Comparison of ENCODE assay signal across 17 cellular contexts in genomic region chr7:132117636-132118035, GRCh38.
DNase-seq lines count a peak whose midpoint lies in the region; ATAC-seq and TF ChIP-seq lines count a peak whose summit lies in the region.
"Had no signal": no experiment of that assay in that cellular context is flagged by ENCODE, and none has a peak within 500 bp of the region (broad histone marks: within the 10 kb centered on the region; RNA-seq: fewer than 3 reads in every experiment).

No MANE protein-coding gene starts in this region.

- DNase-seq in SK-N-SH: no peak
- no peak for DNase-seq in HFFc6
- peak in 1 of 2 experiments; percentile 32 for DNase-seq in PC-9
- DNase-seq in smooth muscle cell (lab: John Stamatoyannopoulos, UW; ENCODE audit: unreplicated experiment): no peak
- no peak for DNase-seq in Ammon's horn (ENCODE audit: low spot score)
- DNase-seq in hepatocyte (ENCODE audit: low spot score): no peak
- DNase-seq: AML-193; CD4-positive, alpha-beta memory T cell; DMS153; DMS79; GDM1; GOT3; H7 had no signal

- no peak for TF ChIP-seq EP300 in SK-N-SH (IDR thresholded peaks at IDR 0.05; ENCODE audit: borderline replicate concordance in 1 of 2, low read depth in 1 of 2, low read length in 1 of 2)

- H4K20me1 ChIP-seq in SK-N-SH (ENCODE audit: insufficient read depth) (no peaks in the 10 kb centered on the region), PC-9 (ENCODE audit: insufficient read depth) (no peaks in the 10 kb centered on the region), smooth muscle cell (ENCODE audit: low read depth) (no peaks in the 10 kb centered on the region), hepatocyte (ENCODE audit: insufficient read depth, poor library complexity, severe bottlenecking) (no peaks in the 10 kb centered on the region)
- H4K20me1 ChIP-seq: BLaER1 had no signal

- POLR2A ChIA-PET in SK-N-SH (lab: Yijun Ruan, JAX) (no interaction called here), PC-9 (lab: Charles Lee; ENCODE audit: unreplicated experiment) (no interaction called here)

- no peak overlapping the region for H3K4me3 Mint-ChIP-seq in HFFc6
- H3K4me3 Mint-ChIP-seq: CD14-positive monocyte; CD4-positive, alpha-beta memory T cell had no signal

- H3K27ac ChIP-seq in SK-N-SH (ENCODE audit: low read depth in 2 of 2, low read length in 1 of 2) (peak overlapping the region; percentile 6 to 86; a peak in 3 of 4 replicates), PC-9 (peak overlapping the region; percentile 89), smooth muscle cell (ENCODE audit: low read depth) (peak overlapping the region; percentile 86), hepatocyte (no peak overlapping the region)
- H3K27ac ChIP-seq: BLaER1 had no signal

- H3K27me3 ChIP-seq in SK-N-SH (ENCODE audit: insufficient read depth) (no peaks in the 10 kb centered on the region), PC-9 (ENCODE audit: insufficient read depth, low read depth) (no peaks in the 10 kb centered on the region), smooth muscle cell (ENCODE audit: low read depth) (no peaks in the 10 kb centered on the region), hepatocyte (no peaks in the 10 kb centered on the region)
- H3K27me3 ChIP-seq: BLaER1 had no signal

- TF ChIP-seq CTCF in SK-N-SH (IDR thresholded peaks at IDR 0.05): no peak
- no peak for TF ChIP-seq CTCF in HFFc6 (IDR thresholded peaks at IDR 0.05)
- no peak for TF ChIP-seq CTCF in PC-9 (conservative IDR thresholded peaks at IDR 0.05)
- TF ChIP-seq CTCF in smooth muscle cell (IDR thresholded peaks at IDR 0.05; ENCODE audit: borderline replicate concordance, insufficient read depth, poor library complexity, severe bottlenecking): no peak
- no peak for TF ChIP-seq CTCF in hepatocyte (IDR thresholded peaks at IDR 0.05; ENCODE audit: poor library complexity)

- H3K4me2 ChIP-seq in SK-N-SH (peak overlapping the region; percentile 28; the same call in 1 of the 2 replicates), PC-9 (peak overlapping the region; percentile 60), smooth muscle cell (no peak overlapping the region), hepatocyte (no peak overlapping the region)
- H3K4me2 ChIP-seq: BLaER1 had no signal

- peaks cover 18 to 34% of the 10 kb centered on the region in 2 experiments for H3K4me1 ChIP-seq in SK-N-SH (ENCODE audit: control insufficient read depth in 1 of 2, insufficient read depth in 2 of 2, low read depth in 1 of 2, low read length in 1 of 2)
- peaks cover 52% of the 10 kb centered on the region for H3K4me1 ChIP-seq in PC-9 (replicated peaks; ENCODE audit: insufficient read depth)
- no peaks in the 10 kb centered on the region for H3K4me1 ChIP-seq in smooth muscle cell (ENCODE audit: low read depth)
- peaks cover 8% of the 10 kb centered on the region for H3K4me1 ChIP-seq in hepatocyte (ENCODE audit: insufficient read depth)

- H3K4me1 Mint-ChIP-seq in HFFc6 (ENCODE audit: low read depth): peaks cover 45% of the 10 kb centered on the region
- H3K4me1 Mint-ChIP-seq: CD14-positive monocyte; CD4-positive, alpha-beta memory T cell had no signal

- H2AFZ ChIP-seq in SK-N-SH (ENCODE audit: low read depth) (no peak overlapping the region), PC-9 (no peak overlapping the region), smooth muscle cell (ENCODE audit: low read depth) (no peak overlapping the region), hepatocyte (no peak overlapping the region)

- no TSS peak for BruUV-seq in PC-9 (replicated peaks; lab: Mats Ljungman, UMichigan)

- intact Hi-C loops in PC-9 (cut with micrococcal nuclease; ENCODE audit: unreplicated experiment): loop anchor here (2.0 kb wide), 1 partner anchor 21 kb away; no protein-coding TSS in a partner anchor

- WGBS in SK-N-SH (ENCODE audit: low lambda C conversion rate): 72% methylated on average over 6 of the region's 6 CpGs
- 92% methylated on average over 6 of the region's 6 CpGs for WGBS in smooth muscle cell (ENCODE audit: low lambda C conversion rate)
- WGBS in hepatocyte (ENCODE audit: low lambda C conversion rate, missing lambda C conversion rate): 84% methylated on average over 6 of the region's 6 CpGs

- H3K79me2 ChIP-seq in SK-N-SH (ENCODE audit: insufficient read depth) (no peaks in the 10 kb centered on the region), PC-9 (ENCODE audit: low read depth) (no peaks in the 10 kb centered on the region), smooth muscle cell (ENCODE audit: low read depth) (no peaks in the 10 kb centered on the region), hepatocyte (no peaks in the 10 kb centered on the region)

- H3K9me3 ChIP-seq in SK-N-SH (no peaks in the 10 kb centered on the region), PC-9 (ENCODE audit: insufficient read depth, low read depth) (no peaks in the 10 kb centered on the region), smooth muscle cell (replicated peaks; ENCODE audit: low read depth) (no peaks in the 10 kb centered on the region), hepatocyte (ENCODE audit: low read depth) (no peaks in the 10 kb centered on the region)
- H3K9me3 ChIP-seq: BLaER1 had no signal

- no peak overlapping the region for H3K4me3 ChIP-seq in SK-N-SH (ENCODE audit: low read depth in 2 of 2, low read length in 1 of 2)
- no peak overlapping the region for H3K4me3 ChIP-seq in PC-9
- H3K4me3 ChIP-seq in smooth muscle cell: no peak overlapping the region
- H3K4me3 ChIP-seq in hepatocyte: no peak overlapping the region
- H3K4me3 ChIP-seq: BLaER1 had no signal

- H3F3A ChIP-seq in SK-N-SH (replicated peaks; ENCODE audit: insufficient read depth) (peaks cover 30% of the 10 kb centered on the region), PC-9 (ENCODE audit: insufficient read depth, low read depth) (peaks cover 18% of the 10 kb centered on the region), smooth muscle cell (ENCODE audit: low read depth) (peaks cover 15% of the 10 kb centered on the region)

- no peak for TF ChIP-seq RAD21 in SK-N-SH (IDR thresholded peaks at IDR 0.05; ENCODE audit: low read length)

- no peaks in the 10 kb centered on the region for H3K9me3 Mint-ChIP-seq in HFFc6

- H3K9ac ChIP-seq in SK-N-SH (peak overlapping the region; percentile 33; the same call in 1 of the 2 replicates), smooth muscle cell (ENCODE audit: low read depth) (no peak overlapping the region)
- H3K9ac ChIP-seq: BLaER1 had no signal

- no peaks in the 10 kb centered on the region for H3K36me3 Mint-ChIP-seq in HFFc6 (ENCODE audit: low read depth)
- H3K36me3 Mint-ChIP-seq: CD14-positive monocyte; CD4-positive, alpha-beta memory T cell had no signal

- CTCF ChIA-PET in SK-N-SH (lab: Yijun Ruan, JAX): interaction anchor here (1.0 to 1.1 kb wide), 2 partner anchors 22 to 32 kb away, joined by 3 read pairs; no protein-coding TSS in a partner anchor
- CTCF ChIA-PET in PC-9 (lab: Charles Lee): interaction anchor here (0.6 kb wide), 1 partner anchor 1737 kb away, joined by 4 read pairs; no protein-coding TSS in a partner anchor

- H3K9me2 ChIP-seq in SK-N-SH (no peaks in the 10 kb centered on the region), PC-9 (ENCODE audit: insufficient read depth) (no peaks in the 10 kb centered on the region), hepatocyte (replicated peaks; ENCODE audit: insufficient read depth) (no peaks in the 10 kb centered on the region)

- no peak for ATAC-seq in SK-N-SH treated with all-trans-retinoic acid at 6 μM for 48 hours
- ATAC-seq: HCT116 had no signal

- H3K27me3 Mint-ChIP-seq in HFFc6 (ENCODE audit: insufficient read depth): no peaks in the 10 kb centered on the region; the same call in 1 of the 2 replicates

- H3K27ac Mint-ChIP-seq in HFFc6: peak overlapping the region; percentile 70; the same call in 1 of the 2 replicates
- H3K27ac Mint-ChIP-seq: CD14-positive monocyte; CD4-positive, alpha-beta memory T cell had no signal

- H3K36me3 ChIP-seq in SK-N-SH (replicated peaks in 1 of 2; ENCODE audit: control insufficient read depth in 1 of 2, insufficient read depth in 2 of 2, low read length in 1 of 2): peaks cover 0 to 7% of the 10 kb centered on the region in 2 experiments
- H3K36me3 ChIP-seq in PC-9 (ENCODE audit: low read depth): no peaks in the 10 kb centered on the region
- no peaks in the 10 kb centered on the region for H3K36me3 ChIP-seq in smooth muscle cell (ENCODE audit: low read depth)
- no peaks in the 10 kb centered on the region for H3K36me3 ChIP-seq in hepatocyte (replicated peaks; ENCODE audit: insufficient read depth, low read depth)
- H3K36me3 ChIP-seq: BLaER1 had no signal

TF ChIP-seq in SK-N-SH, 30 proteins besides CTCF, POLR2A, EP300 and RAD21 (continues in another document):
- TF ChIP-seq ZBTB33 (IDR thresholded peaks at IDR 0.05; ENCODE audit: borderline replicate concordance, low read depth) (no peak), RFX5 (IDR thresholded peaks at IDR 0.05; ENCODE audit: low read length) (no peak)

TF ChIP-seq in SK-N-SH treated with all-trans-retinoic acid at 6 μM for 48 hours, 23 proteins besides CTCF, POLR2A, EP300 and RAD21:
- no peak for TF ChIP-seq ISL1 (CRISPR knock-in tag; IDR thresholded peaks at IDR 0.05)
- TF ChIP-seq CREB5 (CRISPR knock-in tag; IDR thresholded peaks at IDR 0.05; ENCODE audit: low read depth): no peak
- TF ChIP-seq SNAI2 (CRISPR knock-in tag; IDR thresholded peaks at IDR 0.05): no peak
- no peak for TF ChIP-seq ZNF8 (CRISPR knock-in tag; IDR thresholded peaks at IDR 0.05)

Comparison
In these comparisons a context has a peak if more than half of its experiments do, and no peak if none do; other contexts are left out.
1. H3K4me2 ChIP-seq: peak in SK-N-SH (single experiment) and PC-9 (single experiment); none in smooth muscle cell (single experiment) and hepatocyte (single experiment).